ENCODE assay signal across 8 cellular contexts in genomic region chr3:32238027-32238815, GRCh38. TPM values are rescaled to one million over a fixed set of nuclear protein-coding genes. Genes with fewer than 3 reads are reported as not detected.
A peak's percentile ranks its signal among the peaks of the same experiment; 100 is the strongest.
DNase-seq lines count a peak whose midpoint lies in the region; ATAC-seq, FAIRE-seq and TF ChIP-seq lines count a peak whose summit lies in the region.

CMTM8 (plus strand) TSS chr3:32238680; CDS start chr3:32238973, 293 bp downstream.

- H3K79me2 ChIP-seq in H1 (ENCODE audit: control insufficient read depth in 1 of 2, insufficient read depth in 2 of 2, low read length in 2 of 2) = peaks cover 0 to 12% of the 10 kb centered on the region in 2 experiments; a peak in 1 of 4 replicates

- H3K79me1 ChIP-seq in H1 (ENCODE audit: low read depth, low read length) = no peaks in the 10 kb centered on the region; the same call in 1 of the 2 replicates

- H3K9me3 ChIP-seq in H1 (ENCODE audit: insufficient read depth in 2 of 2, low read depth in 1 of 2, low read length in 1 of 2) (peaks cover 4 to 6% of the 10 kb centered on the region in 2 experiments; a peak in 2 of 4 replicates), muscle layer of colon (ENCODE audit: low read length) (no peaks in the 10 kb centered on the region)

- H4K91ac ChIP-seq in H1 (replicated peaks; ENCODE audit: insufficient read length, low read length) = no peak within 1 kb of the TSS

- H3K9ac ChIP-seq in H1 (replicated peaks in 1 of 4; ENCODE audit: extremely low read depth in 1 of 4, low read depth in 3 of 4, low read length in 3 of 4) (peak within 1 kb of the TSS in 3 of 4 experiments; percentile 5 to 43 (median 11); a peak in 2 of 7 replicates), muscle layer of colon (ENCODE audit: low read length) (no peak within 1 kb of the TSS)

- peaks cover 9% of the 10 kb centered on the region for H3K9me3 Mint-ChIP-seq in activated CD8-positive, alpha-beta T cell treated with anti-CD3 and anti-CD28 coated beads, Interleukin-2, amount 10 ng/mL, durations not matched to agents 7 days and 5 days (ENCODE audit: insufficient read depth)
- H3K9me3 Mint-ChIP-seq in stimulated activated memory B cell treated with anti-CD40 and anti-IgM and Interleukin-4, amounts not matched to agents 10 μg/mL and 1 μg/mL and 100 μg/mL, for 72 hours = peaks cover 4% of the 10 kb centered on the region

- no peak within 1 kb of the TSS for H2BK15ac ChIP-seq in H1 (ENCODE audit: low read length)

- no peak for TF ChIP-seq CTCF in H1 (IDR thresholded peaks at IDR 0.05; ENCODE audit: control extremely low read depth in 1 of 3, insufficient read depth in 1 of 3, low read depth in 1 of 3, low read length in 3 of 3)

- H3K4ac ChIP-seq in H1 (replicated peaks; ENCODE audit: insufficient read length, low read depth, low read length) = no peak within 1 kb of the TSS

- H3K36me3 ChIP-seq in H1 (ENCODE audit: control insufficient read depth in 2 of 4, insufficient read depth in 4 of 4, low read length in 3 of 4) (no peaks in the 10 kb centered on the region; a peak in 1 of 8 replicates), muscle layer of colon (ENCODE audit: insufficient read depth, low read length) (no peaks in the 10 kb centered on the region)

- H4K5ac ChIP-seq in H1 (ENCODE audit: insufficient read length, low read depth, low read length) = no peak within 1 kb of the TSS

- DNase-seq in Daoy (ENCODE audit: low read depth) (peak; percentile 51), NCI-H526 (lab: John Stamatoyannopoulos, UW) (peak; percentile 54 to 91), H1 (ENCODE audit: low read depth in 1 of 2, low spot score in 2 of 2) (peak in 1 of 2 experiments; percentile 77), hypothalamus (lab: John Stamatoyannopoulos, UW) (no peak)
- peak; percentile 64 for DNase-seq in activated CD8-positive, alpha-beta T cell treated with anti-CD3 and anti-CD28 coated beads, Interleukin-2, amount 10 ng/mL, durations not matched to agents 7 days and 5 days

- peak within 1 kb of the TSS; percentile 78 for H3K4me3 Mint-ChIP-seq in activated CD8-positive, alpha-beta T cell treated with anti-CD3 and anti-CD28 coated beads, Interleukin-2, amount 10 ng/mL, durations not matched to agents 7 days and 5 days
- H3K4me3 Mint-ChIP-seq in stimulated activated memory B cell treated with anti-CD40 and anti-IgM and Interleukin-4, amounts not matched to agents 10 μg/mL and 1 μg/mL and 100 μg/mL, for 72 hours = peak within 1 kb of the TSS; percentile 76

- WGBS in H1 (ENCODE audit: extremely low coverage in 1 of 2, insufficient coverage in 1 of 2, insufficient read length in 1 of 2, insufficient replicate concordance in 2 of 2, low coverage in 1 of 2, low lambda C conversion rate in 2 of 2, missing lambda C conversion rate in 1 of 2), 2 experiments = 1% methylated on average over 32 of the region's 80 CpGs; no CpG with 5 or more reads in 1 of the 2 experiments

- H4K8ac ChIP-seq in H1 (ENCODE audit: extremely low read depth, insufficient read depth, low read length) = peak within 1 kb of the TSS; percentile 94

- no peak for FAIRE-seq in H1 (lab: Jason Lieb, UNC)

- H3K23ac ChIP-seq in H1 (ENCODE audit: insufficient read length) = no peak within 1 kb of the TSS

- peak within 1 kb of the TSS; percentile 93 to 94 for H3K4me2 ChIP-seq in H1 (ENCODE audit: insufficient read depth in 1 of 2, low read depth in 2 of 2, low read length in 2 of 2)

- peak within 1 kb of the TSS; percentile 88 for H2AFZ ChIP-seq in H1 (ENCODE audit: low read length)

- H3K27ac ChIP-seq in H1 (ENCODE audit: low read depth, low read length) (no peak within 1 kb of the TSS), muscle layer of colon (ENCODE audit: low read depth, low read length) (no peak within 1 kb of the TSS)

- H3K4me1 ChIP-seq in H1 (replicated peaks in 1 of 4; ENCODE audit: control insufficient read depth in 3 of 4, insufficient read depth in 4 of 4, low read length in 3 of 4) (peaks cover 0 to 8% (median 4%) of the 10 kb centered on the region in 4 experiments; a peak in 5 of 7 replicates), muscle layer of colon (ENCODE audit: insufficient read depth, low read length) (no peaks in the 10 kb centered on the region)

- POLR2A ChIA-PET in activated CD8-positive, alpha-beta T cell treated with anti-CD3 and anti-CD28 coated beads, Interleukin-2, amount 10 ng/mL, durations not matched to agents 7 days and 5 days (lab: Charles Lee) = no interaction called here
- POLR2A ChIA-PET in H1 (lab: Charles Lee; ENCODE audit: partially characterized antibody) = interaction anchor here (0.7 to 1.6 kb wide), 3 partner anchors 24 to 93 kb away, joined by 3 to 4 read pairs (median 3); no protein-coding TSS in a partner anchor

- CTCF ChIA-PET in activated CD8-positive, alpha-beta T cell treated with anti-CD3 and anti-CD28 coated beads, Interleukin-2, amount 10 ng/mL, durations not matched to agents 7 days and 5 days (lab: Charles Lee) = interaction anchor here (0.7 to 4.7 kb wide), 5 partner anchors 11 to 230 kb away, joined by 3 to 30 read pairs (median 21); no protein-coding TSS in a partner anchor
- CTCF ChIA-PET in H1 (lab: Charles Lee; ENCODE audit: partially characterized antibody) = interaction anchor here (1.0 to 4.3 kb wide), 14 partner anchors 8 to 85 kb away, joined by 3 to 40 read pairs (median 6); no protein-coding TSS in a partner anchor

- peak within 1 kb of the TSS; percentile 54 to 72 (median 64) for H3K4me3 ChIP-seq in H1 (ENCODE audit: extremely low read depth in 1 of 4, insufficient read depth in 2 of 4, low read depth in 3 of 4, low read length in 4 of 4)
- peak within 1 kb of the TSS; percentile 44 to 79 for H3K4me3 ChIP-seq in muscle layer of colon (ENCODE audit: low read depth in 1 of 2, low read length in 2 of 2)

- H3K14ac ChIP-seq in H1 (ENCODE audit: insufficient read length) = no peak within 1 kb of the TSS

- peaks cover 22% of the 10 kb centered on the region for H3K4me1 Mint-ChIP-seq in activated CD8-positive, alpha-beta T cell treated with anti-CD3 and anti-CD28 coated beads, Interleukin-2, amount 10 ng/mL, durations not matched to agents 7 days and 5 days (ENCODE audit: low read depth)
- peaks cover 22% of the 10 kb centered on the region for H3K4me1 Mint-ChIP-seq in stimulated activated memory B cell treated with anti-CD40 and anti-IgM and Interleukin-4, amounts not matched to agents 10 μg/mL and 1 μg/mL and 100 μg/mL, for 72 hours

- TF ChIP-seq EP300 in H1 (IDR thresholded peaks at IDR 0.05; ENCODE audit: borderline replicate concordance in 1 of 2, low read depth in 2 of 2, low read length in 2 of 2) = no peak

- peak within 1 kb of the TSS; percentile 54 for H3K18ac ChIP-seq in H1 (ENCODE audit: extremely low read depth, low read length)

- H3K36me3 Mint-ChIP-seq in activated CD8-positive, alpha-beta T cell treated with anti-CD3 and anti-CD28 coated beads, Interleukin-2, amount 10 ng/mL, durations not matched to agents 7 days and 5 days (ENCODE audit: low read depth) = peaks cover 3% of the 10 kb centered on the region
- no peaks in the 10 kb centered on the region for H3K36me3 Mint-ChIP-seq in stimulated activated memory B cell treated with anti-CD40 and anti-IgM and Interleukin-4, amounts not matched to agents 10 μg/mL and 1 μg/mL and 100 μg/mL, for 72 hours

- peaks cover 39% of the 10 kb centered on the region for H3K27me3 Mint-ChIP-seq in activated CD8-positive, alpha-beta T cell treated with anti-CD3 and anti-CD28 coated beads, Interleukin-2, amount 10 ng/mL, durations not matched to agents 7 days and 5 days (ENCODE audit: low read depth)
- H3K27me3 Mint-ChIP-seq in stimulated activated memory B cell treated with anti-CD40 and anti-IgM and Interleukin-4, amounts not matched to agents 10 μg/mL and 1 μg/mL and 100 μg/mL, for 72 hours = peaks cover 40% of the 10 kb centered on the region

- H2BK5ac ChIP-seq in H1 (ENCODE audit: low read depth, low read length) = no peak within 1 kb of the TSS; the same call in 1 of the 2 replicates

- no peak within 1 kb of the TSS for H2AK5ac ChIP-seq in H1 (ENCODE audit: low read depth, low read length)

- H3K27ac Mint-ChIP-seq in activated CD8-positive, alpha-beta T cell treated with anti-CD3 and anti-CD28 coated beads, Interleukin-2, amount 10 ng/mL, durations not matched to agents 7 days and 5 days = no peak within 1 kb of the TSS
- H3K27ac Mint-ChIP-seq in stimulated activated memory B cell treated with anti-CD40 and anti-IgM and Interleukin-4, amounts not matched to agents 10 μg/mL and 1 μg/mL and 100 μg/mL, for 72 hours = no peak within 1 kb of the TSS

- peaks cover 2 to 31% (median 19%) of the 10 kb centered on the region in 4 experiments for H3K27me3 ChIP-seq in H1 (replicated peaks in 1 of 4; ENCODE audit: control insufficient read depth in 3 of 4, extremely low read depth in 1 of 4, insufficient read depth in 3 of 4, low read length in 3 of 4)
- H3K27me3 ChIP-seq in muscle layer of colon (ENCODE audit: control insufficient read depth in 1 of 2, insufficient read depth in 2 of 2, low read length in 2 of 2) = peaks cover 4 to 21% of the 10 kb centered on the region in 2 donors

- TF ChIP-seq RAD21 in H1 (IDR thresholded peaks at IDR 0.05 in 1 of 2, conservative IDR thresholded peaks at IDR 0.05 in 1 of 2; ENCODE audit: low read depth in 2 of 2, low read length in 2 of 2) = no peak

- no peak within 1 kb of the TSS; the same call in 1 of the 2 replicates for H2BK12ac ChIP-seq in H1 (ENCODE audit: low read depth, low read length)

- peak; percentile 64 for ATAC-seq in HG02610 (IDR thresholded peaks at IDR 0.05; ENCODE audit: unreplicated experiment)
- peak; percentile 85 for ATAC-seq in activated CD8-positive, alpha-beta T cell treated with anti-CD3 and anti-CD28 coated beads, Interleukin-2, amount 10 ng/mL, durations not matched to agents 7 days and 5 days
- ATAC-seq in stimulated activated memory B cell treated with anti-CD40 and anti-IgM and Interleukin-4, amounts not matched to agents 10 μg/mL and 1 μg/mL and 100 μg/mL, for 72 hours = peak; percentile 85

- H2BK120ac ChIP-seq in H1 (replicated peaks; ENCODE audit: low read depth, low read length) = no peak within 1 kb of the TSS

- H4K20me1 ChIP-seq in H1 (replicated peaks in 1 of 2; ENCODE audit: control insufficient read depth in 1 of 2, insufficient read depth in 2 of 2, low read length in 2 of 2) = peaks cover 0 to 2% of the 10 kb centered on the region in 2 experiments

- H2BK20ac ChIP-seq in H1 (ENCODE audit: low read length) = no peak within 1 kb of the TSS

- peaks cover 16% of the 10 kb centered on the region; the same call in 1 of the 2 replicates for H3K23me2 ChIP-seq in H1 (ENCODE audit: low read depth, low read length)

- H3K56ac ChIP-seq in H1 (replicated peaks; ENCODE audit: insufficient read length, low read depth, low read length) = no peak within 1 kb of the TSS

- TF ChIP-seq POLR2A in H1 (IDR thresholded peaks at IDR 0.05; ENCODE audit: control extremely low read depth in 1 of 2, low read depth in 2 of 2, low read length in 2 of 2) = no peak

RNA-seq across cellular contexts. Expression of gene CMTM8, which starts in this region (rescaled TPM):
- total RNA-seq in Daoy (2014; rRNA removed; shearing (Covaris generic)) = 1.1 and 3.7 TPM in 2 replicates
- total RNA-seq in activated CD8-positive, alpha-beta T cell treated with anti-CD3 and anti-CD28 coated beads, Interleukin-2, amount 10 ng/mL, durations not matched to agents 7 days and 5 days = 1 to 10 TPM; 2.1 TPM
- 10.5 and 11.7 TPM in 2 replicates for total RNA-seq in H1 (2021; fragmentation: NEBNext Ultra II Directional; extraction: Animal tissue kit (Norgen Biotek cat#: 25700))
- 19.5 and 22.4 TPM in 2 replicates for polyA plus RNA-seq in H1 (2011; rRNA removed)
- polyA plus RNA-seq in H1 (2011; cell fraction: cytosol; rRNA removed) = 15.5 TPM
- 13.2 TPM for polyA plus RNA-seq in H1 (2011; cell fraction: nucleus; rRNA removed)
- polyA plus RNA-seq in H1 (2012, experiment 1 of 2) = 6.1 to 11.3 TPM (median 9.6 TPM) in 4 replicates
- 9.6 TPM for polyA plus RNA-seq in H1 (2012, experiment 2 of 2)
- 14.0 TPM for polyA plus RNA-seq in H1 (2013, experiment 1 of 2)
- polyA plus RNA-seq in H1 (2013, experiment 2 of 2) = 17.1 TPM
- 6.5 and 8.3 TPM in 2 replicates for polyA minus RNA-seq in H1 (2011; rRNA and poly(A)+ RNA removed)
- polyA minus RNA-seq in H1 (2011; cell fraction: cytosol; rRNA and poly(A)+ RNA removed) = 11.2 TPM
- 12.4 TPM for polyA minus RNA-seq in H1 (2011; cell fraction: nucleus; rRNA and poly(A)+ RNA removed)

Comparison
In these comparisons a context has a peak if more than half of its experiments do, and no peak if none do; other contexts are left out.
1. DNase-seq: peak in Daoy (single experiment), NCI-H526 (2 of 2) and activated CD8-positive, alpha-beta T cell treated with anti-CD3 and anti-CD28 coated beads, Interleukin-2, amount 10 ng/mL, durations not matched to agents 7 days and 5 days (single experiment); none in hypothalamus (0 of 51).
2. Peak in every context shown above with its lines, with median percentiles within 50 percentile points of each other: ATAC-seq.